In the genomic region with DNA sequence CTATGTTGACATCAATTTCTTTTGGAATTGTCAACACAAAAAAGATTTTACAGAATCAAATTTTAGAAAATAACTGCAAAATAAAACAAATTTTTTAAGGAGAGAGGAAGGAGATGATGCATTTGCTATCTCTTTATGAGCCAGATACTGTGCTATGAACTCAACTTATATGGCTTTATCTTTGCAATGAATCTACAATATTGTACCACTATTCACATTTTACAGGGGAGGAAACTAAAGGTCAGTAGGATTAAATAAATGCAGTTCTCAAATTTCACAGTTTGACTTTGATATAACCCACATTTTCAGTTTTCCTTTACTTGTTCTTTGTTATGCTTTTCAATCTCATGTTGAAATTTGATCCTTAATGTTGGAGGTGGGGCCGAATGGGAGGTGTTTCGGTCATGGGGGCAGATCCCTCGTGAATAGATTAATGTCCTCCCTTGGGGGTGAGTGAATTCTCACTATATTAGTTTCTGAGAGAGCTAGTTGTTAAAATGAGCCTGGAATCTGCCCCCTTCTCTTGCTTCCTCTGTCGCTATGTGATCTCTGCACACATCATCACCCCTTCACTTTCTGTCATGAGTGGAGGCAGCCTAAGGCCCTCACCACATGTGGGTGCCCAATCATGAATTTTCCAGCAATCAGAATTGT, we compare ENCODE assay signal across 1 cellular context.
TF ChIP-seq lines count a peak whose summit lies in the region.

No MANE protein-coding gene starts in this region.

TF ChIP-seq in IMR-90, 13 proteins besides CTCF, POLR2A, EP300 and RAD21 (continued from another document):
- TF ChIP-seq ELK1 (IDR thresholded peaks at IDR 0.05; ENCODE audit: borderline replicate concordance, low read depth, low read length): no peak
- no peak for TF ChIP-seq CHD1 (IDR thresholded peaks at IDR 0.05; ENCODE audit: low read depth, low read length)
- no peak for TF ChIP-seq USF2 (IDR thresholded peaks at IDR 0.05; ENCODE audit: low read depth, low read length)
- no peak for TF ChIP-seq MAZ (IDR thresholded peaks at IDR 0.05; ENCODE audit: borderline replicate concordance, low read depth, low read length)
- no peak for TF ChIP-seq FOS (IDR thresholded peaks at IDR 0.05; ENCODE audit: low read depth, low read length)
- TF ChIP-seq NFE2L2 (IDR thresholded peaks at IDR 0.05; ENCODE audit: low read depth, low read length): no peak
- TF ChIP-seq CEBPB (IDR thresholded peaks at IDR 0.05; ENCODE audit: low read depth, low read length): no peak
- TF ChIP-seq MAFK (IDR thresholded peaks at IDR 0.05; ENCODE audit: low read depth, low read length): no peak
- TF ChIP-seq RCOR1 (IDR thresholded peaks at IDR 0.05; ENCODE audit: insufficient replicate concordance, low read length): no peak
- no peak for TF ChIP-seq SMC3 (IDR thresholded peaks at IDR 0.05; ENCODE audit: low read depth, low read length)
